ENCODE assay signal across 8 cellular contexts in genomic region chr11:45771194-45771941, GRCh38. TPM values are rescaled to one million over a fixed set of nuclear protein-coding genes. Genes with fewer than 3 reads are reported as not detected.
DNase-seq lines count a peak whose midpoint lies in the region; FAIRE-seq and TF ChIP-seq lines count a peak whose summit lies in the region.

No MANE protein-coding gene starts in this region.

- TF ChIP-seq POLR2A in H54 (IDR thresholded peaks at IDR 0.05; ENCODE audit: low read depth, low read length): no peak
- no peak for TF ChIP-seq POLR2A in vagina (IDR thresholded peaks at IDR 0.05)

- no peaks in the 10 kb centered on the region for H3K9me3 ChIP-seq in Loucy (ENCODE audit: insufficient read depth, low read depth, low read length)
- H3K9me3 ChIP-seq in vagina: no peaks in the 10 kb centered on the region

- H3K4me2 ChIP-seq in Loucy (ENCODE audit: low read depth, low read length, poor library complexity, severe bottlenecking): peak overlapping the region; percentile 91

- H3K27me3 ChIP-seq in Loucy (ENCODE audit: insufficient read depth, low read length, poor library complexity, severe bottlenecking) (no peaks in the 10 kb centered on the region), vagina (no peaks in the 10 kb centered on the region)

- no peaks in the 10 kb centered on the region for H3K9me2 ChIP-seq in Loucy (replicated peaks; ENCODE audit: low read depth, low read length)

- H3K79me2 ChIP-seq in Loucy (ENCODE audit: insufficient read depth, low read length): no peaks in the 10 kb centered on the region

- no peaks in the 10 kb centered on the region for H3F3A ChIP-seq in Loucy (ENCODE audit: low read depth)

- H3K36me3 ChIP-seq in Loucy (ENCODE audit: insufficient read depth, low read length) (no peaks in the 10 kb centered on the region), vagina (no peaks in the 10 kb centered on the region)

- TF ChIP-seq CTCF in Loucy (conservative IDR thresholded peaks at IDR 0.05; ENCODE audit: low read length) (peak; percentile 84), vagina (IDR thresholded peaks at IDR 0.05) (peak; percentile 68 to 84 (median 75))

- intact Hi-C loops in vagina (cut with DNase I): loop anchor here (5.0 kb wide), 1 partner anchor 414 kb away; no protein-coding TSS in a partner anchor

- peak; percentile 68 for DNase-seq in G401 (ENCODE audit: low spot score)
- DNase-seq in H54 (ENCODE audit: insufficient read length, low spot score): peak; percentile 66
- DNase-seq in T-helper 1 cell: peak; percentile 28 to 65 (median 48)
- DNase-seq in anterior cingulate cortex (lab: John Stamatoyannopoulos, UW): peak in 50 of 58 donors; percentile 10 to 84 (median 56)
- DNase-seq in hepatic stellate cell (ENCODE audit: low spot score): peak; percentile 67
- peak; percentile 93 for DNase-seq in retina
- DNase-seq in vagina (ENCODE audit: extremely low spot score in 2 of 2): no peak

- H4K20me1 ChIP-seq in Loucy (ENCODE audit: insufficient read depth, low read length, poor library complexity, severe bottlenecking): no peaks in the 10 kb centered on the region

- in situ Hi-C loops in G401 (cut with HindIII; ENCODE audit: low sequenced_read_pairs): no loop called here

- H3K4me3 ChIP-seq in Loucy (ENCODE audit: low read length, poor library complexity, severe bottlenecking) (peak overlapping the region; percentile 82), vagina (peak overlapping the region; percentile 53 to 55)

- FAIRE-seq in H54 (lab: Jason Lieb, UNC): no peak

- H3K9ac ChIP-seq in Loucy (ENCODE audit: low read depth, low read length, poor library complexity, severe bottlenecking): peak overlapping the region; percentile 15

- H3K4me1 ChIP-seq in Loucy (ENCODE audit: insufficient read depth, low read length, poor library complexity, severe bottlenecking) (peaks cover 14% of the 10 kb centered on the region), vagina (peaks cover 4% of the 10 kb centered on the region)

- H2AFZ ChIP-seq in Loucy (ENCODE audit: low read length): peak overlapping the region; percentile 98

- H3K27ac ChIP-seq in vagina: peak overlapping the region; percentile 67

RNA-seq across cellular contexts. Expression of gene SLC35C1, which starts 33.6 kb away (rescaled TPM):
- 2.3 and 3.3 TPM in 2 replicates for total RNA-seq in G401 (2014; rRNA removed; shearing (Covaris generic))
- 16.7 TPM for total RNA-seq in vagina

Comparison
In these comparisons a context has a peak if more than half of its experiments do, and no peak if none do; other contexts are left out.
1. DNase-seq: peak in G401 (single experiment), H54 (single experiment), T-helper 1 cell (5 of 5), anterior cingulate cortex (50 of 58), hepatic stellate cell (single experiment) and retina (single experiment); none in vagina (0 of 2).